Comparison of ENCODE assay signal across 29 cellular contexts in genomic region chr7:41987-42386, GRCh38.
DNase-seq lines count a peak whose midpoint lies in the region; ATAC-seq and TF ChIP-seq lines count a peak whose summit lies in the region.
"Had no signal": no experiment of that assay in that cellular context is flagged by ENCODE, and none has a peak within 500 bp of the region (broad histone marks: within the 10 kb centered on the region; RNA-seq: fewer than 3 reads in every experiment).

No MANE protein-coding gene starts in this region.

- 80% methylated on average over 7 of the region's 7 CpGs for WGBS in mesenchymal stem cell

- intact Hi-C loops in activated CD8-positive, alpha-beta T cell treated with anti-CD3 and anti-CD28 coated beads for 36 hours (cut with micrococcal nuclease): no loop called here
- intact Hi-C loops in colonic mucosa (cut with DNase I): no loop called here
- intact Hi-C loops in upper lobe of right lung (cut with DNase I): no loop called here

- CTCF ChIA-PET in activated CD8-positive, alpha-beta T cell treated with anti-CD3 and anti-CD28 coated beads, Interleukin-2, amount 10 ng/mL, durations not matched to agents 7 days and 5 days (lab: Charles Lee): no interaction called here
- CTCF ChIA-PET in activated CD8-positive, alpha-beta T cell treated with anti-CD3 and anti-CD28 coated beads for 36 hours (lab: Charles Lee): no interaction called here

- no peak for TF ChIP-seq CTCF in activated CD8-positive, alpha-beta T cell treated with anti-CD3 and anti-CD28 coated beads for 36 hours (IDR thresholded peaks at IDR 0.05)
- TF ChIP-seq CTCF in colonic mucosa (IDR thresholded peaks at IDR 0.05): no peak
- TF ChIP-seq CTCF in upper lobe of right lung (IDR thresholded peaks at IDR 0.05): no peak

- H3K9ac ChIP-seq in colonic mucosa (ENCODE audit: low read depth in 2 of 2, low read length in 2 of 2) (no peak overlapping the region), mesenchymal stem cell (ENCODE audit: low read length) (peak overlapping the region; percentile 32)

- no peak overlapping the region for H2BK120ac ChIP-seq in mesenchymal stem cell (ENCODE audit: low read depth, low read length)

- H3K36me3 Mint-ChIP-seq in activated CD8-positive, alpha-beta T cell treated with anti-CD3 and anti-CD28 coated beads, Interleukin-2, amount 10 ng/mL, durations not matched to agents 7 days and 5 days (ENCODE audit: low read depth): no peaks in the 10 kb centered on the region
- H3K36me3 Mint-ChIP-seq in activated CD8-positive, alpha-beta T cell treated with anti-CD3 and anti-CD28 coated beads for 36 hours (ENCODE audit: low read depth): no peaks in the 10 kb centered on the region
- H3K36me3 Mint-ChIP-seq: brain had no signal

- no peak overlapping the region for H2AFZ ChIP-seq in mesenchymal stem cell (ENCODE audit: low read depth, low read length)

- H3K23ac ChIP-seq in mesenchymal stem cell (ENCODE audit: low read length in 2 of 2): no peak overlapping the region

- H3K4me1 ChIP-seq in colonic mucosa: no peaks in the 10 kb centered on the region
- H3K4me1 ChIP-seq in mesenchymal stem cell (ENCODE audit: control insufficient read depth, insufficient read depth, low read depth, low read length): peaks cover 2% of the 10 kb centered on the region
- H3K4me1 ChIP-seq in upper lobe of right lung: no peaks in the 10 kb centered on the region
- H3K4me1 ChIP-seq: BE2C, Caco-2 had no signal

- no peak overlapping the region for H3K27ac Mint-ChIP-seq in activated CD8-positive, alpha-beta T cell treated with anti-CD3 and anti-CD28 coated beads, Interleukin-2, amount 10 ng/mL, durations not matched to agents 7 days and 5 days
- no peak overlapping the region for H3K27ac Mint-ChIP-seq in activated CD8-positive, alpha-beta T cell treated with anti-CD3 and anti-CD28 coated beads for 36 hours
- H3K27ac Mint-ChIP-seq: activated naive CD8-positive, alpha-beta T cell treated with anti-CD3 and anti-CD28 coated beads, Interleukin-2, amount 50 U/mL, for 24 hours; brain; HFFc6; progenitor cell of endocrine pancreas had no signal

- H3K27me3 Mint-ChIP-seq in activated CD8-positive, alpha-beta T cell treated with anti-CD3 and anti-CD28 coated beads, Interleukin-2, amount 10 ng/mL, durations not matched to agents 7 days and 5 days (ENCODE audit: low read depth): no peaks in the 10 kb centered on the region
- H3K27me3 Mint-ChIP-seq in activated CD8-positive, alpha-beta T cell treated with anti-CD3 and anti-CD28 coated beads for 36 hours: peaks cover 22% of the 10 kb centered on the region

- no peaks in the 10 kb centered on the region for H3K79me1 ChIP-seq in mesenchymal stem cell (replicated peaks; ENCODE audit: low read length, poor library complexity, severe bottlenecking)

- H3K27ac ChIP-seq in colonic mucosa (no peak overlapping the region), mesenchymal stem cell (ENCODE audit: low read length, poor library complexity, severe bottlenecking) (no peak overlapping the region), upper lobe of right lung (no peak overlapping the region)
- H3K27ac ChIP-seq: thoracic aorta had no signal

- POLR2A ChIA-PET in activated CD8-positive, alpha-beta T cell treated with anti-CD3 and anti-CD28 coated beads, Interleukin-2, amount 10 ng/mL, durations not matched to agents 7 days and 5 days (lab: Charles Lee): no interaction called here
- POLR2A ChIA-PET in activated CD8-positive, alpha-beta T cell treated with anti-CD3 and anti-CD28 coated beads for 36 hours (lab: Charles Lee): no interaction called here

- H3K4me3 ChIP-seq in colonic mucosa (no peak overlapping the region), mesenchymal stem cell (ENCODE audit: insufficient read depth in 1 of 2, low read depth in 1 of 2, low read length in 2 of 2) (no peak overlapping the region), upper lobe of right lung (no peak overlapping the region)
- H3K4me3 ChIP-seq: skin epidermis, thoracic aorta had no signal

- H2BK15ac ChIP-seq in mesenchymal stem cell (ENCODE audit: low read depth, poor library complexity, severe bottlenecking): no peak overlapping the region

- no peak overlapping the region for H3K4ac ChIP-seq in mesenchymal stem cell (ENCODE audit: low read depth in 1 of 2, low read length in 2 of 2)

- H3K4me1 Mint-ChIP-seq in activated CD8-positive, alpha-beta T cell treated with anti-CD3 and anti-CD28 coated beads, Interleukin-2, amount 10 ng/mL, durations not matched to agents 7 days and 5 days (ENCODE audit: low read depth): no peaks in the 10 kb centered on the region
- peaks cover 4% of the 10 kb centered on the region for H3K4me1 Mint-ChIP-seq in activated CD8-positive, alpha-beta T cell treated with anti-CD3 and anti-CD28 coated beads for 36 hours (ENCODE audit: low read depth)
- H3K4me1 Mint-ChIP-seq: activated naive CD8-positive, alpha-beta T cell treated with anti-CD3 and anti-CD28 coated beads, Interleukin-2, amount 50 U/mL, for 24 hours had no signal

- ATAC-seq in activated CD8-positive, alpha-beta T cell treated with anti-CD3 and anti-CD28 coated beads, Interleukin-2, amount 10 ng/mL, durations not matched to agents 7 days and 5 days: no peak
- ATAC-seq in activated CD8-positive, alpha-beta T cell treated with anti-CD3 and anti-CD28 coated beads for 36 hours: no peak
- ATAC-seq in upper lobe of right lung (no peak), HG03039 (IDR thresholded peaks at IDR 0.05; ENCODE audit: unreplicated experiment) (no peak), GM19463 (IDR thresholded peaks at IDR 0.05; ENCODE audit: unreplicated experiment) (no peak)
- ATAC-seq: activated naive CD8-positive, alpha-beta T cell treated with anti-CD3 and anti-CD28 coated beads, Interleukin-2, amount 50 U/mL, for 24 hours; left colon; SK-N-SH treated with all-trans-retinoic acid at 6 μM for 48 hours had no signal

- H4K91ac ChIP-seq in mesenchymal stem cell (ENCODE audit: low read length): no peak overlapping the region

- no peak overlapping the region for H3K4me3 Mint-ChIP-seq in activated CD8-positive, alpha-beta T cell treated with anti-CD3 and anti-CD28 coated beads, Interleukin-2, amount 10 ng/mL, durations not matched to agents 7 days and 5 days
- H3K4me3 Mint-ChIP-seq in activated CD8-positive, alpha-beta T cell treated with anti-CD3 and anti-CD28 coated beads for 36 hours: no peak overlapping the region
- H3K4me3 Mint-ChIP-seq: activated naive CD8-positive, alpha-beta T cell treated with anti-CD3 and anti-CD28 coated beads, Interleukin-2, amount 50 U/mL, for 24 hours; brain; HFFc6; nephron progenitor cell had no signal

- no peaks in the 10 kb centered on the region for H3K9me3 Mint-ChIP-seq in activated CD8-positive, alpha-beta T cell treated with anti-CD3 and anti-CD28 coated beads, Interleukin-2, amount 10 ng/mL, durations not matched to agents 7 days and 5 days (ENCODE audit: insufficient read depth)
- no peaks in the 10 kb centered on the region for H3K9me3 Mint-ChIP-seq in activated CD8-positive, alpha-beta T cell treated with anti-CD3 and anti-CD28 coated beads for 36 hours
- H3K9me3 Mint-ChIP-seq: activated naive CD8-positive, alpha-beta T cell treated with anti-CD3 and anti-CD28 coated beads, Interleukin-2, amount 50 U/mL, for 24 hours; HFFc6; nephron progenitor cell had no signal

- no peaks in the 10 kb centered on the region for H3K36me3 ChIP-seq in colonic mucosa
- no peaks in the 10 kb centered on the region for H3K36me3 ChIP-seq in mesenchymal stem cell (ENCODE audit: control insufficient read depth in 1 of 2, insufficient read depth in 2 of 2, low read depth in 1 of 2, low read length in 2 of 2)
- no peaks in the 10 kb centered on the region for H3K36me3 ChIP-seq in upper lobe of right lung
- H3K36me3 ChIP-seq: BE2C, thoracic aorta had no signal

- no peak overlapping the region for H2BK12ac ChIP-seq in mesenchymal stem cell (ENCODE audit: low read length in 2 of 2)

- H4K8ac ChIP-seq in mesenchymal stem cell (ENCODE audit: low read length): no peak overlapping the region

- no peak overlapping the region for H3K4me2 ChIP-seq in mesenchymal stem cell (ENCODE audit: low read length, poor library complexity, severe bottlenecking)

- H3K27me3 ChIP-seq in colonic mucosa: no peaks in the 10 kb centered on the region
- peaks cover 9 to 43% of the 10 kb centered on the region in 2 experiments for H3K27me3 ChIP-seq in mesenchymal stem cell (ENCODE audit: control insufficient read depth in 1 of 2, insufficient read depth in 1 of 2, low read length in 2 of 2)
- H3K27me3 ChIP-seq in upper lobe of right lung: no peaks in the 10 kb centered on the region
- H3K27me3 ChIP-seq: BE2C had no signal

- H2BK5ac ChIP-seq in mesenchymal stem cell (ENCODE audit: low read depth, low read length, poor library complexity, severe bottlenecking): no peak overlapping the region

- DNase-seq in activated CD8-positive, alpha-beta T cell treated with anti-CD3 and anti-CD28 coated beads, Interleukin-2, amount 10 ng/mL, durations not matched to agents 7 days and 5 days: peak; percentile 13
- DNase-seq in activated CD8-positive, alpha-beta T cell treated with anti-CD3 and anti-CD28 coated beads for 36 hours: no peak
- DNase-seq in colonic mucosa (peak; percentile 4), mesenchymal stem cell (no peak), upper lobe of right lung (peak; percentile 23), occipital lobe (lab: John Stamatoyannopoulos, UW) (no peak)
- DNase-seq: 8988T; activated CD4-positive, alpha-beta T cell treated with anti-CD3 and anti-CD28 coated beads, Interleukin-2, amount 50 U/mL, for 4 hours; activated gamma-delta T cell; activated naive CD8-positive, alpha-beta T cell treated with anti-CD3 and anti-CD28 coated beads, Interleukin-2, amount 50 U/mL, for 24 hours; BE2C; DND-41; HFFc6; left colon; NCI-H1092 treated with DMSO at 0.1 percent for 48 hours; NCI-H2029 treated with DMSO at 0.1 percent for 48 hours; NCI-H510A treated with DMSO at 0.1 percent for 48 hours; nephron progenitor cell; NK-92 treated with Interleukin-12 subunit alpha and Interleukin-12 subunit beta, amount 100 ng/mL, for 24 hours; RPMI8226; stimulated activated CD4-positive, alpha-beta T cell treated with anti-CD3 and anti-CD28 coated beads, Interleukin-1b, Interleukin-23, amount 100 ng/mL, for 48 hours had no signal

- H3K14ac ChIP-seq in mesenchymal stem cell (ENCODE audit: low read length in 2 of 2): no peak overlapping the region

- H3K9me3 ChIP-seq in colonic mucosa: no peaks in the 10 kb centered on the region
- H3K9me3 ChIP-seq in mesenchymal stem cell (ENCODE audit: control insufficient read depth, low read length): no peaks in the 10 kb centered on the region
- H3K9me3 ChIP-seq in upper lobe of right lung: no peaks in the 10 kb centered on the region
- H3K9me3 ChIP-seq: BE2C, Caco-2, thoracic aorta had no signal

- H3K18ac ChIP-seq in mesenchymal stem cell (ENCODE audit: low read depth in 1 of 2, low read length in 2 of 2): no peak overlapping the region

- no peak overlapping the region for H2AK5ac ChIP-seq in mesenchymal stem cell (ENCODE audit: low read length, severe bottlenecking)

Comparison
In these comparisons a context has a peak if more than half of its experiments do, and no peak if none do; other contexts are left out.
1. DNase-seq: peak in activated CD8-positive, alpha-beta T cell treated with anti-CD3 and anti-CD28 coated beads, Interleukin-2, amount 10 ng/mL, durations not matched to agents 7 days and 5 days (single experiment), colonic mucosa (single experiment) and upper lobe of right lung (single experiment); none in activated CD8-positive, alpha-beta T cell treated with anti-CD3 and anti-CD28 coated beads for 36 hours (single experiment), mesenchymal stem cell (single experiment) and occipital lobe (single experiment).